ENCODE assay signal across 8 cellular contexts in the genomic region with DNA sequence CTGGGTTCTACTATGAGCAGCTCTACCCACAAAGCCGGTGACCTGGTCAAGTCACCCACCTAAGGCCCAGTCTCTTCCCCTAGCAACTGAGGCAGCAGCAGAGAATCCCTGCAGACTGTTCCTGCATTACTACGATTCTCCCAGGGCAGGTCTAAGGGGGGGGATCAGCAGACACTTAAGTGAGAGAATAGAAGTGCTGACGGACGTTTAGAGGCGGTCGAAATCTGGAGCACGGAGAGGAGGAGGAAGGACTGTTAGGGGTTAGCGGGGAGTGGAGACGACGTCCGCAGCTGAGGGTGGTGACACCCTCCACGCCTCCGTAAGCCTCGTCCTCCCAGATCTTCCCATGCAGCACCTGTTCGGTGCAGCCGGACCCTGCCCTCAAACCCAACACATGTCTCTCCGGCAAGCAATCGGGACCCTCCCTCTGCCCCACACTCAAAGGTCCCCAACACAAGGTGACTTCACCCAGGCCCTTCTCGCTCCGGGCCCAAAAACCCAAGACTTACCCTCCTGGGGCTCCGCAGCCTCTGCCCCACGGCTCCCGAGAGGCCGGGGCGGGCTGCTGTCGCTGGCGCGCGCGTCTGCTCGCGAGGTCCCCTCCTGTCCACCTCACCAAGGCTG. TPM values are rescaled to one million over a fixed set of nuclear protein-coding genes. Genes with fewer than 3 reads are reported as not detected.
DNase-seq lines count a peak whose midpoint lies in the region; ATAC-seq and TF ChIP-seq lines count a peak whose summit lies in the region.
"Not testable (repeated sequence)": the region's sequence is repeated elsewhere in the genome, so short reads cannot be mapped to it uniquely, and the experiment has no call there.

No MANE protein-coding gene starts in this region.

- H3K27ac ChIP-seq in CD8-positive, alpha-beta memory T cell (ENCODE audit: low read depth, low read length) = peak overlapping the region; percentile 67
- H3K27ac ChIP-seq in Peyer's patch (peak overlapping the region; percentile 63 to 87 (median 76)), subcutaneous abdominal adipose tissue (ENCODE audit: low read depth, low read length) (peak overlapping the region; percentile 23)
- not testable (repeated sequence) for H3K27ac ChIP-seq in ectodermal cell (ENCODE audit: insufficient read depth, low read depth, low read length, poor library complexity, severe bottlenecking)

- H3K27me3 Mint-ChIP-seq in CD8-positive, alpha-beta memory T cell; activated T-helper 1 cell treated with anti-CD3 and anti-CD28 coated beads, Interleukin-12 subunit alpha, Interleukin-12 subunit beta, Interleukin-2, Interleukin-4 antibody, amounts not matched to agents 30 ng/mL and 10 ng/mL and 1 ng/mL, durations not matched to agents 14 hours and 24 hours and 36 hours (ENCODE audit: insufficient read depth); neural crest cell (ENCODE audit: low read depth): not testable (repeated sequence)

- CTCF ChIA-PET in CD8-positive, alpha-beta memory T cell (lab: Charles Lee) = not testable (repeated sequence)

- H3K9me3 ChIP-seq in CD8-positive, alpha-beta memory T cell (ENCODE audit: low read length); Peyer's patch; ectodermal cell (ENCODE audit: control insufficient read depth, low read length); iPS-15b (ENCODE audit: control insufficient read depth, insufficient read depth, low read length); subcutaneous abdominal adipose tissue (ENCODE audit: control insufficient read depth in 5 of 5, low read length in 5 of 5): not testable (repeated sequence)

- H3K27me3 ChIP-seq in CD8-positive, alpha-beta memory T cell (ENCODE audit: insufficient read depth, low read length, poor library complexity, severe bottlenecking); Peyer's patch; ectodermal cell (ENCODE audit: control insufficient read depth, insufficient read depth, low read length, poor library complexity, severe bottlenecking); iPS-15b (ENCODE audit: control insufficient read depth, insufficient read depth, low read length); subcutaneous abdominal adipose tissue (ENCODE audit: control insufficient read depth in 5 of 5, insufficient read depth in 4 of 5, low read length in 5 of 5): not testable (repeated sequence)

- H3K4me3 ChIP-seq in CD8-positive, alpha-beta memory T cell (ENCODE audit: low read length) = peak overlapping the region; percentile 59
- H3K4me3 ChIP-seq in Peyer's patch (peak overlapping the region; percentile 53 to 74 (median 73)), ectodermal cell (ENCODE audit: insufficient read depth, low read depth, low read length) (peak overlapping the region; percentile 75), iPS-15b (ENCODE audit: low read depth, low read length) (peak overlapping the region; percentile 66), subcutaneous abdominal adipose tissue (ENCODE audit: low read depth in 1 of 5, low read length in 5 of 5) (peak overlapping the region; percentile 73 to 77 (median 76))

- H3K4me1 ChIP-seq in CD8-positive, alpha-beta memory T cell (ENCODE audit: insufficient read depth, low read length); Peyer's patch; ectodermal cell (ENCODE audit: control insufficient read depth, insufficient read depth, low read length); iPS-15b (ENCODE audit: control insufficient read depth, insufficient read depth, low read length); subcutaneous abdominal adipose tissue (ENCODE audit: control insufficient read depth in 5 of 5, insufficient read depth in 5 of 5, low read length in 5 of 5): not testable (repeated sequence)

- ATAC-seq in HG03066 (IDR thresholded peaks at IDR 0.05; ENCODE audit: low read depth, unreplicated experiment) = peak; percentile 21

- WGBS in ectodermal cell, 2 experiments = 1 to 3% methylated on average over 23 to 29 of the region's 32 CpGs

- peak overlapping the region; percentile 43 to 96 (median 86) for H3K27ac Mint-ChIP-seq in CD8-positive, alpha-beta memory T cell
- H3K27ac Mint-ChIP-seq in activated T-helper 1 cell treated with anti-CD3 and anti-CD28 coated beads, Interleukin-12 subunit alpha, Interleukin-12 subunit beta, Interleukin-2, Interleukin-4 antibody, amounts not matched to agents 30 ng/mL and 10 ng/mL and 1 ng/mL, durations not matched to agents 14 hours and 24 hours and 36 hours = peak overlapping the region; percentile 86
- H3K27ac Mint-ChIP-seq in neural crest cell (ENCODE audit: unreplicated experiment) = peak overlapping the region; percentile 91

- POLR2A ChIA-PET in CD8-positive, alpha-beta memory T cell (lab: Charles Lee) = not testable (repeated sequence)

- peaks cover 9 to 29% (median 12%) of the 10 kb centered on the region in 3 donors for H3K4me1 Mint-ChIP-seq in CD8-positive, alpha-beta memory T cell
- not testable (repeated sequence) for H3K4me1 Mint-ChIP-seq in activated T-helper 1 cell treated with anti-CD3 and anti-CD28 coated beads, Interleukin-12 subunit alpha, Interleukin-12 subunit beta, Interleukin-2, Interleukin-4 antibody, amounts not matched to agents 30 ng/mL and 10 ng/mL and 1 ng/mL, durations not matched to agents 14 hours and 24 hours and 36 hours (ENCODE audit: low read depth); neural crest cell

- intact Hi-C loops in activated T-helper 1 cell treated with anti-CD3 and anti-CD28 coated beads, Interleukin-12 subunit alpha, Interleukin-12 subunit beta, Interleukin-2, Interleukin-4 antibody, amounts not matched to agents 30 ng/mL and 10 ng/mL and 1 ng/mL, durations not matched to agents 14 hours and 24 hours and 36 hours (cut with micrococcal nuclease) = not testable (repeated sequence)

- not testable (repeated sequence) for DNase-seq in CD8-positive, alpha-beta memory T cell; activated T-helper 1 cell treated with anti-CD3 and anti-CD28 coated beads, Interleukin-12 subunit alpha, Interleukin-12 subunit beta, Interleukin-2, Interleukin-4 antibody, amounts not matched to agents 30 ng/mL and 10 ng/mL and 1 ng/mL, durations not matched to agents 14 hours and 24 hours and 36 hours (ENCODE audit: low spot score); neural crest cell (ENCODE audit: low read depth, low spot score)
- DNase-seq in Peyer's patch = peak in 1 of 3 donors; percentile 50

- H3K36me3 Mint-ChIP-seq in CD8-positive, alpha-beta memory T cell = peaks cover 0 to 19% (median 3%) of the 10 kb centered on the region in 3 donors
- H3K36me3 Mint-ChIP-seq in activated T-helper 1 cell treated with anti-CD3 and anti-CD28 coated beads, Interleukin-12 subunit alpha, Interleukin-12 subunit beta, Interleukin-2, Interleukin-4 antibody, amounts not matched to agents 30 ng/mL and 10 ng/mL and 1 ng/mL, durations not matched to agents 14 hours and 24 hours and 36 hours (ENCODE audit: low read depth) = peaks cover 15% of the 10 kb centered on the region
- not testable (repeated sequence) for H3K36me3 Mint-ChIP-seq in neural crest cell (ENCODE audit: low read depth)

- TF ChIP-seq CTCF in Peyer's patch (IDR thresholded peaks at IDR 0.05); neural crest cell (conservative IDR thresholded peaks at IDR 0.05): not testable (repeated sequence)

- H3K4me3 Mint-ChIP-seq in CD8-positive, alpha-beta memory T cell = peak overlapping the region; percentile 89 to 95 (median 91)
- peak overlapping the region; percentile 94 for H3K4me3 Mint-ChIP-seq in activated T-helper 1 cell treated with anti-CD3 and anti-CD28 coated beads, Interleukin-12 subunit alpha, Interleukin-12 subunit beta, Interleukin-2, Interleukin-4 antibody, amounts not matched to agents 30 ng/mL and 10 ng/mL and 1 ng/mL, durations not matched to agents 14 hours and 24 hours and 36 hours
- H3K4me3 Mint-ChIP-seq in neural crest cell = peak overlapping the region; percentile 95

- not testable (repeated sequence) for H3K36me3 ChIP-seq in CD8-positive, alpha-beta memory T cell (ENCODE audit: insufficient read depth, low read length); Peyer's patch; ectodermal cell (ENCODE audit: control insufficient read depth, insufficient read depth, low read length); iPS-15b (ENCODE audit: control insufficient read depth, insufficient read depth, low read length); subcutaneous abdominal adipose tissue (ENCODE audit: control insufficient read depth in 5 of 5, insufficient read depth in 5 of 5, low read length in 5 of 5)

- not testable (repeated sequence) for H3K9me3 Mint-ChIP-seq in CD8-positive, alpha-beta memory T cell; activated T-helper 1 cell treated with anti-CD3 and anti-CD28 coated beads, Interleukin-12 subunit alpha, Interleukin-12 subunit beta, Interleukin-2, Interleukin-4 antibody, amounts not matched to agents 30 ng/mL and 10 ng/mL and 1 ng/mL, durations not matched to agents 14 hours and 24 hours and 36 hours; neural crest cell

- H3K9ac ChIP-seq in iPS-15b (ENCODE audit: low read depth, low read length) (peak overlapping the region; percentile 81), subcutaneous abdominal adipose tissue (ENCODE audit: low read length in 5 of 5) (peak overlapping the region in 4 of 5 donors; percentile 30 to 78 (median 65))

- TF ChIP-seq POLR2A in Peyer's patch (IDR thresholded peaks at IDR 0.05) = not testable (repeated sequence)

RNA-seq across cellular contexts. Expression of gene POM121C, which starts 0.6 kb away (rescaled TPM):
- total RNA-seq in CD8-positive, alpha-beta memory T cell = 10 to 100 TPM; 64.5 to 64.6 TPM
- 28.0 TPM for polyA plus RNA-seq in CD8-positive, alpha-beta memory T cell
- 10 to 100 TPM; 21.0 to 35.0 (median 31.9) TPM for total RNA-seq in Peyer's patch
- total RNA-seq in activated T-helper 1 cell treated with anti-CD3 and anti-CD28 coated beads, Interleukin-12 subunit alpha, Interleukin-12 subunit beta, Interleukin-2, Interleukin-4 antibody, amounts not matched to agents 30 ng/mL and 10 ng/mL and 1 ng/mL, durations not matched to agents 14 hours and 24 hours and 36 hours = 76.9 and 82.7 TPM in 2 replicates
- polyA plus RNA-seq in ectodermal cell (2013, experiment 1 of 4) = 55.2 TPM
- polyA plus RNA-seq in ectodermal cell (2013, experiment 2 of 4) = 65.8 TPM
- 42.9 TPM for polyA plus RNA-seq in ectodermal cell (2013, experiment 3 of 4)
- polyA plus RNA-seq in ectodermal cell (2013, experiment 4 of 4) = 41.2 TPM
- 70.8 and 80.1 TPM in 2 replicates for total RNA-seq in neural crest cell

RNA-seq across cellular contexts. Expression of gene SPDYE5, which starts 6.7 kb away (rescaled TPM):
- total RNA-seq in CD8-positive, alpha-beta memory T cell = not detected
- 0.58 TPM for polyA plus RNA-seq in CD8-positive, alpha-beta memory T cell
- total RNA-seq in Peyer's patch (not detected), neural crest cell (not detected in 2 replicates)
- total RNA-seq in activated T-helper 1 cell treated with anti-CD3 and anti-CD28 coated beads, Interleukin-12 subunit alpha, Interleukin-12 subunit beta, Interleukin-2, Interleukin-4 antibody, amounts not matched to agents 30 ng/mL and 10 ng/mL and 1 ng/mL, durations not matched to agents 14 hours and 24 hours and 36 hours = not detected in 2 replicates
- not detected for polyA plus RNA-seq in ectodermal cell (2013, experiment 1 of 4)
- not detected for polyA plus RNA-seq in ectodermal cell (2013, experiment 2 of 4)
- not detected for polyA plus RNA-seq in ectodermal cell (2013, experiment 3 of 4)
- not detected for polyA plus RNA-seq in ectodermal cell (2013, experiment 4 of 4)
